ENCODE assay signal across 8 cellular contexts in genomic region chr22:25419247-25420113, GRCh38.
DNase-seq lines count a peak whose midpoint lies in the region; ATAC-seq, FAIRE-seq and TF ChIP-seq lines count a peak whose summit lies in the region.

No MANE protein-coding gene starts in this region.

- no peaks in the 10 kb centered on the region for H3K9me3 ChIP-seq in endodermal cell (ENCODE audit: control insufficient read depth, low read length)
- no peaks in the 10 kb centered on the region for H3K9me3 ChIP-seq in pancreas

- no peak overlapping the region for H3K4me3 ChIP-seq in endodermal cell (ENCODE audit: low read length)
- peak overlapping the region in 1 of 4 donors; percentile 17 for H3K4me3 ChIP-seq in pancreas

- peaks cover 72% of the 10 kb centered on the region for H3K27me3 Mint-ChIP-seq in endodermal cell (ENCODE audit: insufficient read depth)

- FAIRE-seq in pancreas (lab: Jason Lieb, UNC): no peak

- intact Hi-C loops in pancreas (cut with DNase I): no loop called here

- H3K36me3 ChIP-seq in endodermal cell (ENCODE audit: control insufficient read depth, insufficient read depth, low read length) (no peaks in the 10 kb centered on the region), pancreas (no peaks in the 10 kb centered on the region)

- ATAC-seq in pancreas (peak in 3 of 4 donors; percentile 49 to 73 (median 62)), HG03159 (IDR thresholded peaks at IDR 0.05; ENCODE audit: unreplicated experiment) (no peak)

- H3K4me3 Mint-ChIP-seq in endodermal cell: peak overlapping the region; percentile 58

- H3K27ac ChIP-seq in endodermal cell (ENCODE audit: low read depth, low read length): no peak overlapping the region
- no peak overlapping the region for H3K27ac ChIP-seq in pancreas

- no peak overlapping the region for H3K27ac Mint-ChIP-seq in endodermal cell

- no peak for TF ChIP-seq CTCF in endodermal cell (conservative IDR thresholded peaks at IDR 0.05)
- TF ChIP-seq CTCF in pancreas (IDR thresholded peaks at IDR 0.05): no peak
- TF ChIP-seq CTCF in GM10266 (IDR thresholded peaks at IDR 0.05; ENCODE audit: control insufficient read depth, insufficient read depth, low read depth, missing control alignments): no peak

- peaks cover 45% of the 10 kb centered on the region for H3K27me3 ChIP-seq in endodermal cell (ENCODE audit: control insufficient read depth, insufficient read depth, low read length, poor library complexity, severe bottlenecking)
- H3K27me3 ChIP-seq in pancreas: peaks cover 0 to 17% (median 0%) of the 10 kb centered on the region in 4 donors

- H3K4me1 Mint-ChIP-seq in endodermal cell: peaks cover 3% of the 10 kb centered on the region

- peaks cover 6% of the 10 kb centered on the region for H3K9me3 Mint-ChIP-seq in endodermal cell

- H3K4me1 ChIP-seq in endodermal cell (ENCODE audit: control insufficient read depth, insufficient read depth, low read length): no peaks in the 10 kb centered on the region
- H3K4me1 ChIP-seq in pancreas: peaks cover 0 to 7% (median 0%) of the 10 kb centered on the region in 3 donors

- H3K9ac ChIP-seq in endodermal cell (ENCODE audit: extremely low read depth, low read length, poor library complexity, severe bottlenecking): no peak overlapping the region

- 51 to 74% methylated on average over 21 to 25 of the region's 25 CpGs for WGBS in endodermal cell (ENCODE audit: insufficient coverage in 1 of 2, insufficient read length in 1 of 2), 2 experiments
- 22 to 24% methylated on average over 25 of the region's 25 CpGs for WGBS in pancreas, 2 donors

- peak; percentile 79 for DNase-seq in GF-D8 (lab: John Stamatoyannopoulos, UW)
- peak; percentile 30 for DNase-seq in NCI-H748 treated with DMSO at 0.1 percent for 48 hours (lab: John Stamatoyannopoulos, UW)
- DNase-seq in endodermal cell: peak; percentile 44
- DNase-seq in pancreas: no peak
- DNase-seq in GM19240 (ENCODE audit: insufficient read length, low spot score): no peak
- no peak for DNase-seq in NCI-H446 (lab: John Stamatoyannopoulos, UW)
- DNase-seq in GM10266 (ENCODE audit: extremely low spot score): no peak

- H3K36me3 Mint-ChIP-seq in endodermal cell (ENCODE audit: low read depth): no peaks in the 10 kb centered on the region

Comparison
In these comparisons a context has a peak if more than half of its experiments do, and no peak if none do; other contexts are left out.
1. DNase-seq: peak in GF-D8 (single experiment), NCI-H748 treated with DMSO at 0.1 percent for 48 hours (single experiment) and endodermal cell (single experiment); none in pancreas (0 of 6), GM19240 (single experiment), NCI-H446 (0 of 2) and GM10266 (single experiment).